Comparison of ENCODE assay signal across 21 cellular contexts in the genomic region with DNA sequence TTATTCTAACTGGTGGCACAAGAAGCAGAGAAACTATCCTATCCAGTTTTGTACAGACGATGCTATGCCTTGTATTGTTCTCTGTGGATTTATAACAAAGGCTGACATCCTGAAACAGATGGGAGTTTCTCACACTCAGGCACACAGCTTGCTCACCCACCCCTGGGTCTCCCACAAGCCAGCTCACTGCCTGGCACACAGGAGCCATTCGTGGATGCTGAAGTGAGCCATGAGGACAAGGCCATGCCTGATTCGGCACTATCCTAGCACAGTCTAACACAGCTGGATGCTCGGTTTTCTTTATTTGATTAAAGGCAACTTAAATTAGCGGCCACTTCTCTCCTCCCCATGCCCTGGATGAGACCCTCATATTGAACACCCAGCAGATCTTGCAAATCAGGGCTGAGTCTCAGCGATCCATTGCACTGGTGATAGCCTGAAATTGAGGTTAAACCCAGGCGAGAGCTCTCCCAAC. TPM values are rescaled to one million over a fixed set of nuclear protein-coding genes. Genes with fewer than 3 reads are reported as not detected.
DNase-seq lines count a peak whose midpoint lies in the region; ATAC-seq, FAIRE-seq and TF ChIP-seq lines count a peak whose summit lies in the region.
"Had no signal": no experiment of that assay in that cellular context is flagged by ENCODE, and none has a peak within 500 bp of the region (broad histone marks: within the 10 kb centered on the region; RNA-seq: fewer than 3 reads in every experiment).

No MANE protein-coding gene starts in this region.

- intact Hi-C loops in activated CD4-positive, alpha-beta T cell treated with anti-CD3 and anti-CD28 coated beads, Interleukin-2, amount 10 ng/mL, durations not matched to agents 24 days and 14 days (cut with micrococcal nuclease) = loop anchor here (5.0 kb wide), 1 partner anchor 119 kb away; no protein-coding TSS in a partner anchor

- H3K27ac ChIP-seq in CD8-positive, alpha-beta memory T cell (ENCODE audit: low read depth, low read length) = peak overlapping the region; percentile 29
- H3K27ac ChIP-seq: KMS-11, vagina had no signal

- no peaks in the 10 kb centered on the region for H3K27me3 Mint-ChIP-seq in activated CD4-positive, alpha-beta T cell treated with anti-CD3 and anti-CD28 coated beads, Interleukin-2, amount 10 ng/mL, durations not matched to agents 24 days and 14 days
- H3K27me3 Mint-ChIP-seq in CD8-positive, alpha-beta memory T cell = peaks cover 0 to 3% of the 10 kb centered on the region in 2 donors
- H3K27me3 Mint-ChIP-seq in activated naive CD8-positive, alpha-beta T cell = no peaks in the 10 kb centered on the region
- peaks cover 0 to 2% (median 0%) of the 10 kb centered on the region in 5 donors for H3K27me3 Mint-ChIP-seq in naive thymus-derived CD8-positive, alpha-beta T cell

- H3K36me3 Mint-ChIP-seq in activated CD4-positive, alpha-beta T cell treated with anti-CD3 and anti-CD28 coated beads, Interleukin-2, amount 10 ng/mL, durations not matched to agents 24 days and 14 days (ENCODE audit: low read depth) = no peaks in the 10 kb centered on the region
- no peaks in the 10 kb centered on the region for H3K36me3 Mint-ChIP-seq in CD8-positive, alpha-beta memory T cell
- no peaks in the 10 kb centered on the region for H3K36me3 Mint-ChIP-seq in activated naive CD8-positive, alpha-beta T cell
- no peaks in the 10 kb centered on the region for H3K36me3 Mint-ChIP-seq in naive thymus-derived CD8-positive, alpha-beta T cell

- FAIRE-seq in GM12891 (lab: Jason Lieb, UNC) = no peak
- FAIRE-seq: keratinocyte, RCC 7860 had no signal

- DNase-seq in activated CD4-positive, alpha-beta T cell treated with anti-CD3 and anti-CD28 coated beads, Interleukin-2, amount 10 ng/mL, durations not matched to agents 24 days and 14 days = no peak
- DNase-seq in activated CD4-positive, alpha-beta T cell treated with anti-CD3 and anti-CD28 coated beads for 4 hours = no peak
- DNase-seq in CD8-positive, alpha-beta memory T cell = no peak
- no peak for DNase-seq in naive thymus-derived CD8-positive, alpha-beta T cell
- DNase-seq in GM12891 (ENCODE audit: insufficient read length, low spot score) = no peak
- no peak for DNase-seq in HK-2 (ENCODE audit: unreplicated experiment)
- DNase-seq: amniotic stem cell, endodermal cell, HCEC 1CT, mesenchymal stem cell, NCI-H1092 treated with DMSO at 0.1 percent for 48 hours, NCI-H748 treated with DMSO at 0.1 percent for 48 hours, SK-N-SH had no signal

- no peak for TF ChIP-seq POLR2A in GM12891 (IDR thresholded peaks at IDR 0.05; ENCODE audit: low read depth, low read length)

- H3K4me3 Mint-ChIP-seq in activated CD4-positive, alpha-beta T cell treated with anti-CD3 and anti-CD28 coated beads, Interleukin-2, amount 10 ng/mL, durations not matched to agents 24 days and 14 days = peak overlapping the region; percentile 69
- peak overlapping the region; percentile 6 to 87 (median 69) for H3K4me3 Mint-ChIP-seq in CD8-positive, alpha-beta memory T cell
- peak overlapping the region; percentile 82 for H3K4me3 Mint-ChIP-seq in activated naive CD8-positive, alpha-beta T cell
- H3K4me3 Mint-ChIP-seq in naive thymus-derived CD8-positive, alpha-beta T cell = peak overlapping the region; percentile 54 to 94 (median 82)
- H3K4me3 Mint-ChIP-seq: endodermal cell had no signal

- no peaks in the 10 kb centered on the region for H3K27me3 ChIP-seq in CD8-positive, alpha-beta memory T cell (ENCODE audit: insufficient read depth, low read length, poor library complexity, severe bottlenecking)
- H3K27me3 ChIP-seq: vagina had no signal

- CTCF ChIA-PET in CD8-positive, alpha-beta memory T cell (lab: Charles Lee) = interaction anchor here (0.7 to 8.4 kb wide), 15 partner anchors 14 to 243 kb away, joined by 3 to 232 read pairs (median 27); a partner anchor contains a TSS

- peaks cover 70% of the 10 kb centered on the region for H3K4me1 ChIP-seq in CD8-positive, alpha-beta memory T cell (ENCODE audit: insufficient read depth, low read length)
- H3K4me1 ChIP-seq: vagina had no signal

- no peaks in the 10 kb centered on the region for H3K36me3 ChIP-seq in CD8-positive, alpha-beta memory T cell (ENCODE audit: insufficient read depth, low read length)
- H3K36me3 ChIP-seq: vagina had no signal

- peak overlapping the region; percentile 94 for H3K27ac Mint-ChIP-seq in activated CD4-positive, alpha-beta T cell treated with anti-CD3 and anti-CD28 coated beads, Interleukin-2, amount 10 ng/mL, durations not matched to agents 24 days and 14 days
- H3K27ac Mint-ChIP-seq in CD8-positive, alpha-beta memory T cell = peak overlapping the region; percentile 88 to 99 (median 97)
- H3K27ac Mint-ChIP-seq in activated naive CD8-positive, alpha-beta T cell = peak overlapping the region; percentile 97
- peak overlapping the region; percentile 90 to 100 (median 98) for H3K27ac Mint-ChIP-seq in naive thymus-derived CD8-positive, alpha-beta T cell
- H3K27ac Mint-ChIP-seq: endodermal cell had no signal

- no peaks in the 10 kb centered on the region for H3K9me3 ChIP-seq in CD8-positive, alpha-beta memory T cell (ENCODE audit: low read length)
- H3K9me3 ChIP-seq: SK-N-SH, vagina had no signal

- peaks cover 63% of the 10 kb centered on the region for H3K4me1 Mint-ChIP-seq in activated CD4-positive, alpha-beta T cell treated with anti-CD3 and anti-CD28 coated beads, Interleukin-2, amount 10 ng/mL, durations not matched to agents 24 days and 14 days
- peaks cover 66 to 73% (median 71%) of the 10 kb centered on the region in 3 donors for H3K4me1 Mint-ChIP-seq in CD8-positive, alpha-beta memory T cell
- H3K4me1 Mint-ChIP-seq in activated naive CD8-positive, alpha-beta T cell (ENCODE audit: low read depth) = peaks cover 60% of the 10 kb centered on the region
- H3K4me1 Mint-ChIP-seq in naive thymus-derived CD8-positive, alpha-beta T cell = peaks cover 43 to 68% (median 66%) of the 10 kb centered on the region in 4 donors

- ATAC-seq in naive thymus-derived CD8-positive, alpha-beta T cell = peak in 1 of 2 donors; percentile 9
- ATAC-seq in GM19463 (IDR thresholded peaks at IDR 0.05; ENCODE audit: unreplicated experiment) = no peak

- no peaks in the 10 kb centered on the region for H3K9me3 Mint-ChIP-seq in activated CD4-positive, alpha-beta T cell treated with anti-CD3 and anti-CD28 coated beads, Interleukin-2, amount 10 ng/mL, durations not matched to agents 24 days and 14 days
- H3K9me3 Mint-ChIP-seq in CD8-positive, alpha-beta memory T cell = no peaks in the 10 kb centered on the region
- H3K9me3 Mint-ChIP-seq in activated naive CD8-positive, alpha-beta T cell (ENCODE audit: low read depth) = no peaks in the 10 kb centered on the region
- H3K9me3 Mint-ChIP-seq in naive thymus-derived CD8-positive, alpha-beta T cell = no peaks in the 10 kb centered on the region
- H3K9me3 Mint-ChIP-seq: endodermal cell had no signal

- POLR2A ChIA-PET in CD8-positive, alpha-beta memory T cell (lab: Charles Lee) = interaction anchor here (0.6 to 5.5 kb wide), 9 partner anchors 36 to 228 kb away, joined by 3 to 158 read pairs (median 8); a partner anchor contains a TSS
- POLR2A ChIA-PET in naive thymus-derived CD8-positive, alpha-beta T cell (lab: Charles Lee) = interaction anchor here (0.9 to 17.5 kb wide), 12 partner anchors 14 to 237 kb away, joined by 3 to 631 read pairs (median 16); a partner anchor contains a TSS

- peak overlapping the region; percentile 44 for H3K4me3 ChIP-seq in CD8-positive, alpha-beta memory T cell (ENCODE audit: low read length)
- H3K4me3 ChIP-seq: vagina had no signal

TF ChIP-seq in GM12891, 5 proteins besides CTCF, POLR2A, EP300 and RAD21:
- TF ChIP-seq SPI1 (IDR thresholded peaks at IDR 0.05; ENCODE audit: low read depth, low read length) (no peak), PAX5 (IDR thresholded peaks at IDR 0.05; ENCODE audit: insufficient read depth, low read length, severe bottlenecking) (no peak), POLR2AphosphoS5 (IDR thresholded peaks at IDR 0.05; ENCODE audit: low read depth, low read length) (no peak)
TF ChIP-seq in GM12891: peak in this region for 0.

RNA-seq across cellular contexts. Expression of a gene that starts 25.7 kb away (rescaled TPM):
- total RNA-seq in activated CD4-positive, alpha-beta T cell treated with anti-CD3 and anti-CD28 coated beads, Interleukin-2, amount 10 ng/mL, durations not matched to agents 24 days and 14 days = not detected in 2 replicates
- total RNA-seq in CD8-positive, alpha-beta memory T cell = not detected
- not detected for polyA plus RNA-seq in CD8-positive, alpha-beta memory T cell
- not detected for total RNA-seq in naive thymus-derived CD8-positive, alpha-beta T cell
- not detected for polyA plus RNA-seq in naive thymus-derived CD8-positive, alpha-beta T cell
- not detected for polyA plus RNA-seq in GM12891 (2012; ENCODE audit: low read depth, missing spikeins)
- total RNA-seq: A673, endodermal cell had no signal
- polyA plus RNA-seq: SK-N-SH had no signal

RNA-seq across cellular contexts. Expression of a gene that starts 35.6 kb away (rescaled TPM):
- total RNA-seq in activated CD4-positive, alpha-beta T cell treated with anti-CD3 and anti-CD28 coated beads, Interleukin-2, amount 10 ng/mL, durations not matched to agents 24 days and 14 days = 0.14 and 0.28 TPM in 2 replicates
- total RNA-seq in CD8-positive, alpha-beta memory T cell = under 1 TPM; 0.40 to 0.63 TPM
- polyA plus RNA-seq in CD8-positive, alpha-beta memory T cell = 2.4 TPM
- under 1 TPM; 0.70 to 0.91 TPM for total RNA-seq in naive thymus-derived CD8-positive, alpha-beta T cell
- polyA plus RNA-seq in naive thymus-derived CD8-positive, alpha-beta T cell = under 1 TPM; 0.15 to 0.68 (median 0.60) TPM
- polyA plus RNA-seq in GM12891 (2012; ENCODE audit: low read depth, missing spikeins) = 0.03 TPM
- total RNA-seq: A673, endodermal cell, renal cortical epithelial cell, vagina had no signal
- polyA plus RNA-seq: keratinocyte, SK-N-SH had no signal
